ENCODE assay signal across 19 cellular contexts in the genomic region with DNA sequence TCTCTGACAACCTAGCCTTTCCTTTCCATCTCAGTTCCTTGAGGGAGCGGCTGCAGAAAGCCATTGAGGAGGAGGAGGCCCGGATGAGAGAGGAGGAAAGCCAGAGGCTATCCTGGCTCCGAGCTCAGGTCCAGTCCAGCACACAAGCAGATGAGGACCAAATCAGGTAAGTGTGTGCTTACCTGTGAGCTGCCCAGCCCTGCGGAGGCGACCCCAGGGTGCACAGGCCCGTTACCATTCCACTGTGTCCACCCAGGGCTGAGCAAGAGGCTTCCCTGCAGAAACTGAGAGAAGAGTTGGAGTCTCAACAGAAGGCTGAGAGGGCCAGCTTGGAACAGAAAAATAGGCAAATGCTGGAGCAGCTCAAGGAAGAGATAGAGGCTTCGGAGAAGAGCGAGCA.
"Had no signal": no experiment of that assay in that cellular context is flagged by ENCODE, and none has a peak within 500 bp of the region (broad histone marks: within the 10 kb centered on the region; RNA-seq: fewer than 3 reads in every experiment).

No MANE protein-coding gene starts in this region.

- H3K4me3 Mint-ChIP-seq: memory B cell; natural killer cell treated with Interleukin-12 subunit alpha and Interleukin-12 subunit beta and Interleukin-15 and Interleukin-18, amount 100 ng/mL, for 72 hours had no signal

- H3K9me3 Mint-ChIP-seq: memory B cell; natural killer cell treated with Interleukin-12 subunit alpha and Interleukin-12 subunit beta and Interleukin-15 and Interleukin-18, amount 100 ng/mL, for 72 hours had no signal

- DNase-seq: caudate nucleus; dorsolateral prefrontal cortex; effector CD8-positive, alpha-beta T cell; left ventricle myocardium inferior; lower lobe of right lung; midbrain; stimulated activated CD4-positive, alpha-beta T cell treated with anti-CD3 and anti-CD28 coated beads, Interleukin-4, amount 100 ng/mL, for 1 hour; stimulated activated CD8-positive, alpha-beta memory T cell treated with anti-CD3 and anti-CD28 coated beads, Interleukin-4, amount 100 ng/mL, for 48 hours; stimulated activated naive CD4-positive, alpha-beta T cell; stomach; substantia nigra; transverse colon had no signal

- H3K27ac ChIP-seq: coronary artery, left ventricle myocardium inferior, lower lobe of right lung, neutrophil, stomach, thoracic aorta, transverse colon had no signal

- H3K27ac Mint-ChIP-seq: memory B cell had no signal

- H3K27me3 ChIP-seq: dorsolateral prefrontal cortex, neutrophil, stomach, transverse colon had no signal

- H3K4me1 Mint-ChIP-seq: memory B cell had no signal

- H3K4me3 ChIP-seq: coronary artery, dorsolateral prefrontal cortex, left ventricle myocardium inferior, lower lobe of right lung, smooth muscle cell, stomach, thoracic aorta, transverse colon had no signal

- ATAC-seq: esophagus mucosa; lower lobe of right lung; natural killer cell treated with Interleukin-12 subunit alpha and Interleukin-12 subunit beta and Interleukin-15 and Interleukin-18, amount 100 ng/mL, for 72 hours had no signal

- H3K27me3 Mint-ChIP-seq: memory B cell; natural killer cell treated with Interleukin-12 subunit alpha and Interleukin-12 subunit beta and Interleukin-15 and Interleukin-18, amount 100 ng/mL, for 72 hours had no signal

- H3K4me1 ChIP-seq: left ventricle myocardium inferior, lower lobe of right lung, stomach, transverse colon had no signal

- H3K9me3 ChIP-seq: left ventricle myocardium inferior, lower lobe of right lung, neutrophil, stomach, thoracic aorta, transverse colon had no signal
